ENCODE assay signal across 19 cellular contexts in genomic region chr5:78237911-78238310, GRCh38. TPM values are rescaled to one million over a fixed set of nuclear protein-coding genes. Genes with fewer than 3 reads are reported as not detected.
DNase-seq lines count a peak whose midpoint lies in the region; ATAC-seq, FAIRE-seq and TF ChIP-seq lines count a peak whose summit lies in the region.
"Had no signal": no experiment of that assay in that cellular context is flagged by ENCODE, and none has a peak within 500 bp of the region (broad histone marks: within the 10 kb centered on the region; RNA-seq: fewer than 3 reads in every experiment).

No MANE protein-coding gene starts in this region.

- peak overlapping the region; percentile 37 for H2AK9ac ChIP-seq in IMR-90 (replicated peaks; ENCODE audit: low read depth, low read length, poor library complexity)

- no peak for TF ChIP-seq RAD21 in IMR-90 (IDR thresholded peaks at IDR 0.05; ENCODE audit: low read length)

- no peak overlapping the region for H3K14ac ChIP-seq in IMR-90 (replicated peaks; ENCODE audit: low read depth, low read length)

- H3K4me3 ChIP-seq in IMR-90 (ENCODE audit: insufficient read depth, low read depth, low read length) (no peak overlapping the region), bronchial epithelial cell (ENCODE audit: low read depth, low read length) (no peak overlapping the region)
- H3K4me3 ChIP-seq: A549; BLaER1 treated with 17β-estradiol and CSF1 and Interleukin-3, amounts not matched to agents 10 nM and 100 nM had no signal

- peaks cover 37 to 48% of the 10 kb centered on the region in 2 experiments for H3K79me1 ChIP-seq in IMR-90 (ENCODE audit: low read depth in 1 of 2, low read length in 2 of 2)

- no peaks in the 10 kb centered on the region for H3K27me3 ChIP-seq in IMR-90 (ENCODE audit: control insufficient read depth, insufficient read depth, low read length)
- H3K27me3 ChIP-seq in bronchial epithelial cell (ENCODE audit: control insufficient read depth, insufficient read depth, low read length): no peaks in the 10 kb centered on the region
- H3K27me3 ChIP-seq: BLaER1 treated with 17β-estradiol and CSF1 and Interleukin-3, amounts not matched to agents 10 nM and 100 nM had no signal

- POLR2A ChIA-PET in IMR-90 (lab: Charles Lee; ENCODE audit: unreplicated experiment): no interaction called here

- intact Hi-C loops in IMR-90 (cut with micrococcal nuclease) (no loop called here), head of caudate nucleus (cut with DNase I) (no loop called here)

- TF ChIP-seq POLR2A in H54 (IDR thresholded peaks at IDR 0.05; ENCODE audit: low read depth, low read length): no peak
- no peak for TF ChIP-seq POLR2A in IMR-90 (IDR thresholded peaks at IDR 0.05; ENCODE audit: low read depth, low read length)

- no peaks in the 10 kb centered on the region; the same call in 1 of the 2 replicates for H3K9me1 ChIP-seq in IMR-90 (ENCODE audit: insufficient read depth, low read length)

- H2BK120ac ChIP-seq in IMR-90 (ENCODE audit: low read depth, low read length): no peak overlapping the region

- no peak overlapping the region for H2AK5ac ChIP-seq in IMR-90 (ENCODE audit: low read depth, low read length)

- no peak overlapping the region for H2BK5ac ChIP-seq in IMR-90 (ENCODE audit: low read depth, low read length, poor library complexity, severe bottlenecking)

- peaks cover 18% of the 10 kb centered on the region; the same call in 1 of the 2 replicates for H4K20me1 ChIP-seq in IMR-90 (ENCODE audit: insufficient read depth, low read length)

- dilution Hi-C loops in IMR-90 (cut with HindIII; ENCODE audit: low sequenced_read_pairs, unreplicated experiment): no loop called here

- peaks cover 4% of the 10 kb centered on the region; the same call in 1 of the 2 replicates for H3K4me1 ChIP-seq in IMR-90 (ENCODE audit: control insufficient read depth, insufficient read depth, low read length)
- H3K4me1 ChIP-seq: A549; BLaER1 treated with 17β-estradiol and CSF1 and Interleukin-3, amounts not matched to agents 10 nM and 100 nM had no signal

- H4K91ac ChIP-seq in IMR-90 (ENCODE audit: insufficient read depth, low read depth, low read length): no peak overlapping the region

- no peak overlapping the region for H3K4ac ChIP-seq in IMR-90 (ENCODE audit: low read depth, low read length)

- no peak overlapping the region for H4K8ac ChIP-seq in IMR-90 (ENCODE audit: low read depth in 2 of 2, low read length in 2 of 2)

- no peak overlapping the region for H2AFZ ChIP-seq in IMR-90 (replicated peaks; ENCODE audit: low read length, poor library complexity)

- WGBS in IMR-90 (ENCODE audit: extremely low coverage in 2 of 2, insufficient read length in 1 of 2), 2 experiments: no CpG with 5 or more reads among the region's 3 CpGs

- no peaks in the 10 kb centered on the region for H3K9me3 ChIP-seq in IMR-90 (ENCODE audit: control insufficient read depth, insufficient read depth, low read length)
- H3K9me3 ChIP-seq: A549, Caco-2 had no signal

- H2BK20ac ChIP-seq in IMR-90 (ENCODE audit: low read depth, low read length): no peak overlapping the region

- H3K36me3 ChIP-seq in IMR-90 (ENCODE audit: control insufficient read depth, insufficient read depth, low read length) (peaks cover 5% of the 10 kb centered on the region), bronchial epithelial cell (ENCODE audit: control insufficient read depth, insufficient read depth, low read length) (no peaks in the 10 kb centered on the region)

- no peak overlapping the region for H3K27ac ChIP-seq in IMR-90 (ENCODE audit: insufficient read depth, low read length)
- H3K27ac ChIP-seq: 22Rv1; A549; BLaER1 treated with 17β-estradiol and CSF1 and Interleukin-3, amounts not matched to agents 10 nM and 100 nM; C4-2B had no signal

- TF ChIP-seq CTCF in IMR-90 (conservative IDR thresholded peaks at IDR 0.05; ENCODE audit: low read depth, low read length) (no peak), bronchial epithelial cell (IDR thresholded peaks at IDR 0.05; ENCODE audit: insufficient read depth, low read length, severe bottlenecking) (no peak)

- no TSS peak for BruUV-seq in IMR-90 (replicated peaks; lab: Mats Ljungman, UMichigan)

- H4K5ac ChIP-seq in IMR-90 (ENCODE audit: low read depth, low read length): no peak overlapping the region

- no peak overlapping the region for H2BK15ac ChIP-seq in IMR-90 (ENCODE audit: low read depth, low read length)

- no peak overlapping the region for H3K4me2 ChIP-seq in IMR-90 (ENCODE audit: low read depth, low read length)
- H3K4me2 ChIP-seq: A549; BLaER1 treated with 17β-estradiol and CSF1 and Interleukin-3, amounts not matched to agents 10 nM and 100 nM had no signal

- no peak for ATAC-seq in IMR-90 (ENCODE audit: low read depth)
- ATAC-seq: A549; CD8-positive, alpha-beta T cell had no signal

- DNase-seq in H54 (ENCODE audit: insufficient read length, low spot score) (no peak), IMR-90 (no peak), bronchial epithelial cell (ENCODE audit: low read depth) (no peak), head of caudate nucleus (no peak), NCI-H146 treated with DMSO at 0.1 percent for 48 hours (lab: John Stamatoyannopoulos, UW; ENCODE audit: unreplicated experiment) (no peak)
- DNase-seq: AML-193; Caco-2; Calu3; CD4-positive, alpha-beta T cell; CD8-positive, alpha-beta T cell; DMS79 treated with DMSO at 0.1 percent for 48 hours; GF-D8 had no signal

- no peak overlapping the region for H3K23ac ChIP-seq in IMR-90 (ENCODE audit: low read depth, low read length)

- H3K56ac ChIP-seq in IMR-90 (ENCODE audit: extremely low read depth, insufficient read depth, low read length): no peak overlapping the region

- no peak overlapping the region for H3K18ac ChIP-seq in IMR-90 (ENCODE audit: low read depth, low read length)

- FAIRE-seq in H54 (lab: Jason Lieb, UNC) (peak; percentile 11), bronchial epithelial cell (lab: Jason Lieb, UNC) (peak; percentile 50)
- FAIRE-seq: A549, D721Med, G401.6, GM19239 had no signal

- CTCF ChIA-PET in IMR-90 (lab: Yijun Ruan, JAX): interaction anchor here (0.6 kb wide), 1 partner anchor 8 kb away, joined by 3 read pairs; no protein-coding TSS in a partner anchor

- H3K9ac ChIP-seq in IMR-90 (ENCODE audit: low read depth, low read length): no peak overlapping the region
- H3K9ac ChIP-seq: BLaER1 treated with 17β-estradiol and CSF1 and Interleukin-3, amounts not matched to agents 10 nM and 100 nM had no signal

- in situ Hi-C loops in IMR-90 (cut with MboI; ENCODE audit: low sequenced_read_pairs): no loop called here

TF ChIP-seq in IMR-90, 13 proteins besides CTCF, POLR2A, EP300 and RAD21:
- TF ChIP-seq USF2 (IDR thresholded peaks at IDR 0.05; ENCODE audit: low read depth, low read length): no peak
- TF ChIP-seq CHD1 (IDR thresholded peaks at IDR 0.05; ENCODE audit: low read depth, low read length): no peak
- no peak for TF ChIP-seq FOS (IDR thresholded peaks at IDR 0.05; ENCODE audit: low read depth, low read length)
- TF ChIP-seq SMC3 (IDR thresholded peaks at IDR 0.05; ENCODE audit: low read depth, low read length): no peak
- no peak for TF ChIP-seq MXI1 (IDR thresholded peaks at IDR 0.05; ENCODE audit: borderline replicate concordance, low read depth, low read length)
- TF ChIP-seq NFE2L2 (IDR thresholded peaks at IDR 0.05; ENCODE audit: low read depth, low read length): no peak
- TF ChIP-seq RCOR1 (IDR thresholded peaks at IDR 0.05; ENCODE audit: insufficient replicate concordance, low read length): no peak
- TF ChIP-seq, protein P1, sequence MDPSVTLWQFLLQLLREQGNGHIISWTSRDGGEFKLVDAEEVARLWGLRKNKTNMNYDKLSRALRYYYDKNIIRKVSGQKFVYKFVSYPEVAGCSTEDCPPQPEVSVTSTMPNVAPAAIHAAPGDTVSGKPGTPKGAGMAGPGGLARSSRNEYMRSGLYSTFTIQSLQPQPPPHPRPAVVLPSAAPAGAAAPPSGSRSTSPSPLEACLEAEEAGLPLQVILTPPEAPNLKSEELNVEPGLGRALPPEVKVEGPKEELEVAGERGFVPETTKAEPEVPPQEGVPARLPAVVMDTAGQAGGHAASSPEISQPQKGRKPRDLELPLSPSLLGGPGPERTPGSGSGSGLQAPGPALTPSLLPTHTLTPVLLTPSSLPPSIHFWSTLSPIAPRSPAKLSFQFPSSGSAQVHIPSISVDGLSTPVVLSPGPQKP (IDR thresholded peaks at IDR 0.05; ENCODE audit: borderline replicate concordance, low read depth, low read length): no peak
- TF ChIP-seq MAFK (IDR thresholded peaks at IDR 0.05; ENCODE audit: low read depth, low read length): no peak

RNA-seq across cellular contexts. Expression of gene AP3B1, which starts 56.6 kb away (rescaled TPM):
- total RNA-seq in IMR-90 (2012; rRNA removed) (59.0 and 67.8 TPM in 2 replicates), bronchial epithelial cell (27.4 and 40.6 TPM in 2 replicates)
- 24.0 and 33.1 TPM in 2 replicates for polyA plus RNA-seq in IMR-90 (2012; rRNA removed)
- polyA plus RNA-seq in IMR-90 (2012; cell fraction: cytosol; rRNA removed): 10.0 and 13.1 TPM in 2 replicates
- 5.0 and 33.9 TPM in 2 replicates for polyA plus RNA-seq in IMR-90 (2012; cell fraction: nucleus; rRNA removed; ENCODE audit: low replicate concordance)
